ENCODE assay signal across 10 cellular contexts in genomic region chr1:26125946-26126320, GRCh38. TPM values are rescaled to one million over a fixed set of nuclear protein-coding genes. Genes with fewer than 3 reads are reported as not detected.
DNase-seq lines count a peak whose midpoint lies in the region; ATAC-seq and TF ChIP-seq lines count a peak whose summit lies in the region.
"Had no signal": no experiment of that assay in that cellular context is flagged by ENCODE, and none has a peak within 500 bp of the region (broad histone marks: within the 10 kb centered on the region; RNA-seq: fewer than 3 reads in every experiment).

No MANE protein-coding gene starts in this region.

- no peak for ATAC-seq in stimulated activated naive CD8-positive, alpha-beta T cell treated with anti-CD3 and anti-CD28 coated beads, Interleukin-15, amount 100 ng/mL, for 72 hours

- H3K36me3 Mint-ChIP-seq in T-helper 2 cell treated with Interferon-gamma antibody and Interleukin-4, amounts not matched to agents 5 μg/mL and 100 μg/mL, for 36 hours (ENCODE audit: low read depth), result peaks cover 39% of the 10 kb centered on the region

- no peak for TF ChIP-seq CTCF in Peyer's patch (IDR thresholded peaks at IDR 0.05)

- no peaks in the 10 kb centered on the region for H3K27me3 Mint-ChIP-seq in T-helper 2 cell treated with Interferon-gamma antibody and Interleukin-4, amounts not matched to agents 5 μg/mL and 100 μg/mL, for 36 hours (ENCODE audit: low read depth)
- H3K27me3 Mint-ChIP-seq in stimulated activated naive CD8-positive, alpha-beta T cell treated with anti-CD3 and anti-CD28 coated beads, Interleukin-15, amount 100 ng/mL, for 72 hours, result no peaks in the 10 kb centered on the region

- no peaks in the 10 kb centered on the region for H3K9me3 Mint-ChIP-seq in T-helper 2 cell treated with Interferon-gamma antibody and Interleukin-4, amounts not matched to agents 5 μg/mL and 100 μg/mL, for 36 hours
- no peaks in the 10 kb centered on the region for H3K9me3 Mint-ChIP-seq in stimulated activated naive CD8-positive, alpha-beta T cell treated with anti-CD3 and anti-CD28 coated beads, Interleukin-15, amount 100 ng/mL, for 72 hours

- peaks cover 0 to 19% (median 4%) of the 10 kb centered on the region in 4 donors for H3K4me1 ChIP-seq in Peyer's patch
- peaks cover 21 to 64% of the 10 kb centered on the region in 2 donors for H3K4me1 ChIP-seq in duodenal mucosa (ENCODE audit: control insufficient read depth in 1 of 2, insufficient read depth in 2 of 2, low read length in 2 of 2)

- no peaks in the 10 kb centered on the region for H3K9me3 ChIP-seq in Peyer's patch
- H3K9me3 ChIP-seq in duodenal mucosa (ENCODE audit: control insufficient read depth in 1 of 2, low read length in 2 of 2), result no peaks in the 10 kb centered on the region

- no peak for TF ChIP-seq POLR2A in Peyer's patch (IDR thresholded peaks at IDR 0.05)

- H3K4me3 Mint-ChIP-seq in T-helper 2 cell treated with Interferon-gamma antibody and Interleukin-4, amounts not matched to agents 5 μg/mL and 100 μg/mL, for 36 hours, result peak overlapping the region; percentile 85
- peak overlapping the region; percentile 81 to 88 for H3K4me3 Mint-ChIP-seq in stimulated activated naive CD8-positive, alpha-beta T cell treated with anti-CD3 and anti-CD28 coated beads, Interleukin-15, amount 100 ng/mL, for 72 hours

- no peaks in the 10 kb centered on the region for H3K36me3 ChIP-seq in Peyer's patch
- H3K36me3 ChIP-seq in duodenal mucosa (ENCODE audit: control insufficient read depth in 1 of 2, insufficient read depth in 2 of 2, low read length in 2 of 2), result peaks cover 3 to 9% of the 10 kb centered on the region in 2 donors

- intact Hi-C loops in cardiac septum (cut with DNase I), result no loop called here

- H3K27me3 ChIP-seq in Peyer's patch (no peaks in the 10 kb centered on the region), duodenal mucosa (ENCODE audit: control insufficient read depth in 1 of 2, insufficient read depth in 2 of 2, low read length in 2 of 2) (no peaks in the 10 kb centered on the region)

- peaks cover 58% of the 10 kb centered on the region for H3K4me1 Mint-ChIP-seq in T-helper 2 cell treated with Interferon-gamma antibody and Interleukin-4, amounts not matched to agents 5 μg/mL and 100 μg/mL, for 36 hours (ENCODE audit: low read depth)
- H3K4me1 Mint-ChIP-seq in stimulated activated naive CD8-positive, alpha-beta T cell treated with anti-CD3 and anti-CD28 coated beads, Interleukin-15, amount 100 ng/mL, for 72 hours, result peaks cover 63% of the 10 kb centered on the region

- H3K4me3 ChIP-seq in Peyer's patch (no peak overlapping the region), duodenal mucosa (ENCODE audit: low read depth in 1 of 2, low read length in 2 of 2) (no peak overlapping the region)

- peak overlapping the region in 1 of 2 donors; percentile 15 for H3K9ac ChIP-seq in duodenal mucosa (ENCODE audit: low read depth in 1 of 2, low read length in 2 of 2)

- H3K27ac Mint-ChIP-seq in T-helper 2 cell treated with Interferon-gamma antibody and Interleukin-4, amounts not matched to agents 5 μg/mL and 100 μg/mL, for 36 hours, result peak overlapping the region; percentile 98
- H3K27ac Mint-ChIP-seq in stimulated activated naive CD8-positive, alpha-beta T cell treated with anti-CD3 and anti-CD28 coated beads, Interleukin-15, amount 100 ng/mL, for 72 hours, result peak overlapping the region; percentile 98 to 99

- peak overlapping the region in 3 of 4 donors; percentile 74 to 90 (median 87) for H3K27ac ChIP-seq in Peyer's patch
- H3K27ac ChIP-seq in duodenal mucosa (ENCODE audit: low read depth, low read length), result peak overlapping the region; percentile 15

- no peak for DNase-seq in T-helper 2 cell treated with Interferon-gamma antibody and Interleukin-4, amounts not matched to agents 5 μg/mL and 100 μg/mL, for 36 hours (ENCODE audit: low spot score)
- DNase-seq in T-helper 2 cell, result no peak
- DNase-seq in Peyer's patch, result no peak
- DNase-seq in stimulated activated naive CD8-positive, alpha-beta T cell treated with anti-CD3 and anti-CD28 coated beads, Interleukin-15, amount 100 ng/mL, for 72 hours, result no peak
- no peak for DNase-seq in T-helper 9 cell
- no peak for DNase-seq in kidney glomerular epithelial cell (lab: John Stamatoyannopoulos, UW)
- no peak for DNase-seq in cardiac septum (ENCODE audit: low spot score)
- DNase-seq: islet precursor cell, SW 1271 had no signal

RNA-seq across cellular contexts. Expression of gene PDIK1L, which starts 14.3 kb away (rescaled TPM):
- total RNA-seq in Peyer's patch (10 to 100 TPM in 3 of 4 donors, 1 to 10 TPM in 1; 8.3 to 13.2 (median 12.4) TPM), cardiac septum (3.5 TPM)

RNA-seq across cellular contexts. Expression of gene FAM110D, which starts 32.9 kb away (rescaled TPM):
- total RNA-seq in Peyer's patch, result 1 to 10 TPM in 3 of 4 donors, not detected in 1; 1.3 to 6.6 (median 1.3) TPM
- total RNA-seq in cardiac septum, result 3.8 TPM

RNA-seq across cellular contexts. Expression of gene C1orf232, which starts 42.8 kb away (rescaled TPM):
- total RNA-seq in Peyer's patch (not detected), cardiac septum (not detected)

RNA-seq across cellular contexts. Expression of gene ZNF593, which starts 43.8 kb away (rescaled TPM):
- total RNA-seq in Peyer's patch, result 10 to 100 TPM; 11.7 to 19.5 (median 15.5) TPM
- 23.2 TPM for total RNA-seq in cardiac septum

RNA-seq across cellular contexts. Expression of gene ZNF593OS, which starts 45.7 kb away (rescaled TPM):
- total RNA-seq in Peyer's patch (not detected), cardiac septum (not detected)
